ENCODE assay signal across 8 cellular contexts in genomic region chr2:72150157-72150960, GRCh38. TPM values are rescaled to one million over a fixed set of nuclear protein-coding genes. Genes with fewer than 3 reads are reported as not detected.
DNase-seq lines count a peak whose midpoint lies in the region; FAIRE-seq and TF ChIP-seq lines count a peak whose summit lies in the region.

No MANE protein-coding gene starts in this region.

- no peak overlapping the region; the same call in 1 of the 2 replicates for H2AFZ ChIP-seq in Loucy (ENCODE audit: low read length)

- peak overlapping the region; percentile 77 for H3K4me3 Mint-ChIP-seq in activated naive CD4-positive, alpha-beta T cell treated with anti-CD3 and anti-CD28 coated beads for 36 hours
- peak overlapping the region; percentile 78 for H3K4me3 Mint-ChIP-seq in osteocyte (ENCODE audit: unreplicated experiment)

- CTCF ChIA-PET in activated naive CD4-positive, alpha-beta T cell treated with anti-CD3 and anti-CD28 coated beads for 36 hours (lab: Charles Lee) = interaction anchor here (0.5 to 2.8 kb wide), 20 partner anchors 13 to 769 kb away, joined by 3 to 33 read pairs (median 3); no protein-coding TSS in a partner anchor

- no peaks in the 10 kb centered on the region for H3K9me3 Mint-ChIP-seq in activated naive CD4-positive, alpha-beta T cell treated with anti-CD3 and anti-CD28 coated beads for 36 hours
- H3K9me3 Mint-ChIP-seq in osteocyte (ENCODE audit: unreplicated experiment) = no peaks in the 10 kb centered on the region

- TF ChIP-seq CTCF in Loucy (conservative IDR thresholded peaks at IDR 0.05; ENCODE audit: low read length) = peak; percentile 75
- peak; percentile 84 for TF ChIP-seq CTCF in osteocyte (IDR thresholded peaks at IDR 0.05)
- peak; percentile 79 to 96 (median 88) for TF ChIP-seq CTCF in tibial nerve (IDR thresholded peaks at IDR 0.05)

- H3K27ac Mint-ChIP-seq in activated naive CD4-positive, alpha-beta T cell treated with anti-CD3 and anti-CD28 coated beads for 36 hours = no peak overlapping the region
- no peak overlapping the region for H3K27ac Mint-ChIP-seq in osteocyte (ENCODE audit: unreplicated experiment)

- H3K27ac ChIP-seq in SJCRH30 = no peak overlapping the region
- H3K27ac ChIP-seq in tibial nerve = no peak overlapping the region

- DNase-seq in DMS53 treated with DMSO at 0.1 percent for 48 hours (lab: John Stamatoyannopoulos, UW; ENCODE audit: unreplicated experiment) (peak; percentile 84), H54 (ENCODE audit: insufficient read length, low spot score) (peak; percentile 94), SJCRH30 (peak; percentile 82 to 95), germinal center (ENCODE audit: low spot score) (peak; percentile 63), osteocyte (ENCODE audit: extremely low spot score, unreplicated experiment) (peak; percentile 94), tibial nerve (ENCODE audit: low spot score in 2 of 2) (peak; percentile 63 to 91)
- DNase-seq in activated naive CD4-positive, alpha-beta T cell treated with anti-CD3 and anti-CD28 coated beads for 36 hours = peak; percentile 78

- no peak for TF ChIP-seq POLR2A in H54 (IDR thresholded peaks at IDR 0.05; ENCODE audit: low read depth, low read length)
- no peak for TF ChIP-seq POLR2A in tibial nerve (IDR thresholded peaks at IDR 0.05)

- no peak overlapping the region for H3K9ac ChIP-seq in Loucy (ENCODE audit: low read depth, low read length, poor library complexity, severe bottlenecking)

- H3K9me2 ChIP-seq in Loucy (replicated peaks; ENCODE audit: low read depth, low read length) = no peaks in the 10 kb centered on the region

- H3K27me3 Mint-ChIP-seq in activated naive CD4-positive, alpha-beta T cell treated with anti-CD3 and anti-CD28 coated beads for 36 hours (ENCODE audit: low read depth) = peaks cover 60% of the 10 kb centered on the region
- H3K27me3 Mint-ChIP-seq in osteocyte (ENCODE audit: unreplicated experiment) = peaks cover 61% of the 10 kb centered on the region

- no peaks in the 10 kb centered on the region for H3K36me3 Mint-ChIP-seq in activated naive CD4-positive, alpha-beta T cell treated with anti-CD3 and anti-CD28 coated beads for 36 hours (ENCODE audit: low read depth)
- H3K36me3 Mint-ChIP-seq in osteocyte (ENCODE audit: unreplicated experiment) = peaks cover 3% of the 10 kb centered on the region

- H3K36me3 ChIP-seq in Loucy (ENCODE audit: insufficient read depth, low read length) (no peaks in the 10 kb centered on the region), SJCRH30 (no peaks in the 10 kb centered on the region), tibial nerve (no peaks in the 10 kb centered on the region)

- no peak overlapping the region for H3K4me3 ChIP-seq in Loucy (ENCODE audit: low read length, poor library complexity, severe bottlenecking)
- peak overlapping the region; percentile 67 for H3K4me3 ChIP-seq in SJCRH30
- H3K4me3 ChIP-seq in tibial nerve = peak overlapping the region in 3 of 4 donors; percentile 20 to 56 (median 41)

- H3K4me1 Mint-ChIP-seq in activated naive CD4-positive, alpha-beta T cell treated with anti-CD3 and anti-CD28 coated beads for 36 hours (ENCODE audit: low read depth) = peaks cover 38% of the 10 kb centered on the region
- peaks cover 40% of the 10 kb centered on the region for H3K4me1 Mint-ChIP-seq in osteocyte (ENCODE audit: unreplicated experiment)

- intact Hi-C loops in activated naive CD4-positive, alpha-beta T cell treated with anti-CD3 and anti-CD28 coated beads for 36 hours (cut with micrococcal nuclease) = loop anchor here (1.0 kb wide), 5 partner anchors 226 to 605 kb away; no protein-coding TSS in a partner anchor

- H3K27me3 ChIP-seq in Loucy (ENCODE audit: insufficient read depth, low read length, poor library complexity, severe bottlenecking) = no peaks in the 10 kb centered on the region
- peaks cover 2% of the 10 kb centered on the region; the same call in 1 of the 2 replicates for H3K27me3 ChIP-seq in SJCRH30
- peaks cover 2 to 61% of the 10 kb centered on the region in 2 donors for H3K27me3 ChIP-seq in tibial nerve

- H3K9me3 ChIP-seq in Loucy (ENCODE audit: insufficient read depth, low read depth, low read length) (no peaks in the 10 kb centered on the region), SJCRH30 (replicated peaks) (no peaks in the 10 kb centered on the region), tibial nerve (no peaks in the 10 kb centered on the region)

- no peaks in the 10 kb centered on the region for H3F3A ChIP-seq in Loucy (ENCODE audit: low read depth)

- 6 to 8% methylated on average over 27 to 28 of the region's 28 CpGs for WGBS in tibial nerve, 2 donors

- no peaks in the 10 kb centered on the region for H3K4me1 ChIP-seq in Loucy (ENCODE audit: insufficient read depth, low read length, poor library complexity, severe bottlenecking)
- H3K4me1 ChIP-seq in SJCRH30 = no peaks in the 10 kb centered on the region; the same call in 1 of the 2 replicates
- H3K4me1 ChIP-seq in tibial nerve = peaks cover 0 to 50% (median 32%) of the 10 kb centered on the region in 4 donors

- H3K4me2 ChIP-seq in Loucy (ENCODE audit: low read depth, low read length, poor library complexity, severe bottlenecking) = no peak overlapping the region

- H4K20me1 ChIP-seq in Loucy (ENCODE audit: insufficient read depth, low read length, poor library complexity, severe bottlenecking) = no peaks in the 10 kb centered on the region

- peak; percentile 75 for FAIRE-seq in H54 (lab: Jason Lieb, UNC)

- TF ChIP-seq EP300 in tibial nerve (IDR thresholded peaks at IDR 0.05) = no peak

- no peaks in the 10 kb centered on the region for H3K79me2 ChIP-seq in Loucy (ENCODE audit: insufficient read depth, low read length)

RNA-seq across cellular contexts. Expression of gene CYP26B1, which starts 2.7 kb away (rescaled TPM):
- total RNA-seq in SJCRH30 (2014; rRNA removed; shearing (Covaris generic)) = 9.7 and 11.3 TPM in 2 replicates
- not detected for total RNA-seq in activated naive CD4-positive, alpha-beta T cell treated with anti-CD3 and anti-CD28 coated beads for 36 hours
- total RNA-seq in osteocyte (0.89 and 1.3 TPM in 2 replicates), tibial nerve (10 to 100 TPM; 14.4 to 37.7 (median 34.2) TPM)
